In the genomic region with DNA sequence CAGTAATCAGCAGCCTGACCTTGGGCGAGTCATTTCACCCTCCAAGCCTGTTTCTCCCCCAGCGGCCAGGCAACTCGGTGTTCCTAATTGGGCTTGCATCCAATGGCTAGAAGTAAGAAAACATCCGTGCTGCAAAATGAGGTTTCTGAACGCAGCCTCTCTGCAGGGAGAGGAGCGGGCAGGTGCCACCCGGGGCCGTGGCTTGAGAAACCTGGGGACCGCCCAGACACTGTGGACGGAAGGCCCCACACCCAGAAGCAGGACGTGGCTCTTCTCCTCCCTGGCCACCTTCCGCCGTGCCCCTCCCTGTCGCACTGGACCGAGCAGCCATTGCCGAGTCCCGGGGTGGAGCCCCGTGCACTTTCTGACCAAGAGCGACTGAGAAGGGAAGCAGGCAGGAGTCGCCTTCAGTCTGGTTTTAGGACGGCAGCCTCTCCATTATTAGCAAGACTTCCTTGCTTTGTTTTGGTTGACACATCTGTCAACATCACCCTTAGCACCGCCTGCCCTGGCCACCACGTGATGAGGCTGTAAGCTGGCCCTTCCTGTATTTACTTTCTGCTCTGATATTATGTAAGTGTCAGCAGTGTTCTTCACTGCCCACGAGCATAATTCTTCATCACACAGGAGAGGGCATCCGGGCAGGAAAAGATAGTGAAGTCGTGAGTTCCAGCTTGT, we compare ENCODE assay signal across 1 cellular context.
TF ChIP-seq lines count a peak whose summit lies in the region.

No MANE protein-coding gene starts in this region.

TF ChIP-seq in HepG2, 621 proteins besides CTCF, POLR2A, EP300 and RAD21 (continued from another document and continues in another):
- TF ChIP-seq, protein P1, sequence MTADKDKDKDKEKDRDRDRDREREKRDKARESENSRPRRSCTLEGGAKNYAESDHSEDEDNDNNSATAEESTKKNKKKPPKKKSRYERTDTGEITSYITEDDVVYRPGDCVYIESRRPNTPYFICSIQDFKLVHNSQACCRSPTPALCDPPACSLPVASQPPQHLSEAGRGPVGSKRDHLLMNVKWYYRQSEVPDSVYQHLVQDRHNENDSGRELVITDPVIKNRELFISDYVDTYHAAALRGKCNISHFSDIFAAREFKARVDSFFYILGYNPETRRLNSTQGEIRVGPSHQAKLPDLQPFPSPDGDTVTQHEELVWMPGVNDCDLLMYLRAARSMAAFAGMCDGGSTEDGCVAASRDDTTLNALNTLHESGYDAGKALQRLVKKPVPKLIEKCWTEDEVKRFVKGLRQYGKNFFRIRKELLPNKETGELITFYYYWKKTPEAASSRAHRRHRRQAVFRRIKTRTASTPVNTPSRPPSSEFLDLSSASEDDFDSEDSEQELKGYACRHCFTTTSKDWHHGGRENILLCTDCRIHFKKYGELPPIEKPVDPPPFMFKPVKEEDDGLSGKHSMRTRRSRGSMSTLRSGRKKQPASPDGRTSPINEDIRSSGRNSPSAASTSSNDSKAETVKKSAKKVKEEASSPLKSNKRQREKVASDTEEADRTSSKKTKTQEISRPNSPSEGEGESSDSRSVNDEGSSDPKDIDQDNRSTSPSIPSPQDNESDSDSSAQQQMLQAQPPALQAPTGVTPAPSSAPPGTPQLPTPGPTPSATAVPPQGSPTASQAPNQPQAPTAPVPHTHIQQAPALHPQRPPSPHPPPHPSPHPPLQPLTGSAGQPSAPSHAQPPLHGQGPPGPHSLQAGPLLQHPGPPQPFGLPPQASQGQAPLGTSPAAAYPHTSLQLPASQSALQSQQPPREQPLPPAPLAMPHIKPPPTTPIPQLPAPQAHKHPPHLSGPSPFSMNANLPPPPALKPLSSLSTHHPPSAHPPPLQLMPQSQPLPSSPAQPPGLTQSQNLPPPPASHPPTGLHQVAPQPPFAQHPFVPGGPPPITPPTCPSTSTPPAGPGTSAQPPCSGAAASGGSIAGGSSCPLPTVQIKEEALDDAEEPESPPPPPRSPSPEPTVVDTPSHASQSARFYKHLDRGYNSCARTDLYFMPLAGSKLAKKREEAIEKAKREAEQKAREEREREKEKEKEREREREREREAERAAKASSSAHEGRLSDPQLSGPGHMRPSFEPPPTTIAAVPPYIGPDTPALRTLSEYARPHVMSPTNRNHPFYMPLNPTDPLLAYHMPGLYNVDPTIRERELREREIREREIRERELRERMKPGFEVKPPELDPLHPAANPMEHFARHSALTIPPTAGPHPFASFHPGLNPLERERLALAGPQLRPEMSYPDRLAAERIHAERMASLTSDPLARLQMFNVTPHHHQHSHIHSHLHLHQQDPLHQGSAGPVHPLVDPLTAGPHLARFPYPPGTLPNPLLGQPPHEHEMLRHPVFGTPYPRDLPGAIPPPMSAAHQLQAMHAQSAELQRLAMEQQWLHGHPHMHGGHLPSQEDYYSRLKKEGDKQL (CRISPR knock-in tag; IDR thresholded peaks at IDR 0.05; ENCODE audit: low read depth): 0 out of 2 replicates have a peak, but pooled peaks have one; percentile 41
- no peak for TF ChIP-seq HES4 (CRISPR knock-in tag; IDR thresholded peaks at IDR 0.05; ENCODE audit: borderline replicate concordance)
- TF ChIP-seq RXRB (CRISPR knock-in tag; IDR thresholded peaks at IDR 0.05; ENCODE audit: borderline replicate concordance): peak; percentile 88
- TF ChIP-seq ZNF282 (IDR thresholded peaks at IDR 0.05; ENCODE audit: partially characterized antibody): no peak
- no peak; the same call in 1 of the 2 replicates for TF ChIP-seq CEBPZ (IDR thresholded peaks at IDR 0.05; ENCODE audit: low read length)
- TF ChIP-seq SALL2 (CRISPR knock-in tag; IDR thresholded peaks at IDR 0.05): peak; percentile 15; the same call in 1 of the 2 replicates
- peak; percentile 79 for TF ChIP-seq ZC3H13 (CRISPR knock-in tag; IDR thresholded peaks at IDR 0.05)
- no peak for TF ChIP-seq ZNF720 (CRISPR knock-in tag; IDR thresholded peaks at IDR 0.05)
- TF ChIP-seq PHF20 (CRISPR knock-in tag; IDR thresholded peaks at IDR 0.05): no peak; the same call in 1 of the 2 replicates
- TF ChIP-seq FOSL2 (CRISPR knock-in tag; IDR thresholded peaks at IDR 0.05): peak; percentile 68; the same call in 1 of the 2 replicates
- TF ChIP-seq, protein P2, sequence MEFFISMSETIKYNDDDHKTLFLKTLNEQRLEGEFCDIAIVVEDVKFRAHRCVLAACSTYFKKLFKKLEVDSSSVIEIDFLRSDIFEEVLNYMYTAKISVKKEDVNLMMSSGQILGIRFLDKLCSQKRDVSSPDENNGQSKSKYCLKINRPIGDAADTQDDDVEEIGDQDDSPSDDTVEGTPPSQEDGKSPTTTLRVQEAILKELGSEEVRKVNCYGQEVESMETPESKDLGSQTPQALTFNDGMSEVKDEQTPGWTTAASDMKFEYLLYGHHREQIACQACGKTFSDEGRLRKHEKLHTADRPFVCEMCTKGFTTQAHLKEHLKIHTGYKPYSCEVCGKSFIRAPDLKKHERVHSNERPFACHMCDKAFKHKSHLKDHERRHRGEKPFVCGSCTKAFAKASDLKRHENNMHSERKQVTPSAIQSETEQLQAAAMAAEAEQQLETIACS (CRISPR knock-in tag; IDR thresholded peaks at IDR 0.05): no peak
- TF ChIP-seq PPARG (CRISPR knock-in tag; conservative IDR thresholded peaks at IDR 0.05): peak; percentile 69
- no peak for TF ChIP-seq NFATC3 (CRISPR knock-in tag; IDR thresholded peaks at IDR 0.05)
- no peak for TF ChIP-seq SATB2 (CRISPR knock-in tag; IDR thresholded peaks at IDR 0.05)
- TF ChIP-seq, protein P3, sequence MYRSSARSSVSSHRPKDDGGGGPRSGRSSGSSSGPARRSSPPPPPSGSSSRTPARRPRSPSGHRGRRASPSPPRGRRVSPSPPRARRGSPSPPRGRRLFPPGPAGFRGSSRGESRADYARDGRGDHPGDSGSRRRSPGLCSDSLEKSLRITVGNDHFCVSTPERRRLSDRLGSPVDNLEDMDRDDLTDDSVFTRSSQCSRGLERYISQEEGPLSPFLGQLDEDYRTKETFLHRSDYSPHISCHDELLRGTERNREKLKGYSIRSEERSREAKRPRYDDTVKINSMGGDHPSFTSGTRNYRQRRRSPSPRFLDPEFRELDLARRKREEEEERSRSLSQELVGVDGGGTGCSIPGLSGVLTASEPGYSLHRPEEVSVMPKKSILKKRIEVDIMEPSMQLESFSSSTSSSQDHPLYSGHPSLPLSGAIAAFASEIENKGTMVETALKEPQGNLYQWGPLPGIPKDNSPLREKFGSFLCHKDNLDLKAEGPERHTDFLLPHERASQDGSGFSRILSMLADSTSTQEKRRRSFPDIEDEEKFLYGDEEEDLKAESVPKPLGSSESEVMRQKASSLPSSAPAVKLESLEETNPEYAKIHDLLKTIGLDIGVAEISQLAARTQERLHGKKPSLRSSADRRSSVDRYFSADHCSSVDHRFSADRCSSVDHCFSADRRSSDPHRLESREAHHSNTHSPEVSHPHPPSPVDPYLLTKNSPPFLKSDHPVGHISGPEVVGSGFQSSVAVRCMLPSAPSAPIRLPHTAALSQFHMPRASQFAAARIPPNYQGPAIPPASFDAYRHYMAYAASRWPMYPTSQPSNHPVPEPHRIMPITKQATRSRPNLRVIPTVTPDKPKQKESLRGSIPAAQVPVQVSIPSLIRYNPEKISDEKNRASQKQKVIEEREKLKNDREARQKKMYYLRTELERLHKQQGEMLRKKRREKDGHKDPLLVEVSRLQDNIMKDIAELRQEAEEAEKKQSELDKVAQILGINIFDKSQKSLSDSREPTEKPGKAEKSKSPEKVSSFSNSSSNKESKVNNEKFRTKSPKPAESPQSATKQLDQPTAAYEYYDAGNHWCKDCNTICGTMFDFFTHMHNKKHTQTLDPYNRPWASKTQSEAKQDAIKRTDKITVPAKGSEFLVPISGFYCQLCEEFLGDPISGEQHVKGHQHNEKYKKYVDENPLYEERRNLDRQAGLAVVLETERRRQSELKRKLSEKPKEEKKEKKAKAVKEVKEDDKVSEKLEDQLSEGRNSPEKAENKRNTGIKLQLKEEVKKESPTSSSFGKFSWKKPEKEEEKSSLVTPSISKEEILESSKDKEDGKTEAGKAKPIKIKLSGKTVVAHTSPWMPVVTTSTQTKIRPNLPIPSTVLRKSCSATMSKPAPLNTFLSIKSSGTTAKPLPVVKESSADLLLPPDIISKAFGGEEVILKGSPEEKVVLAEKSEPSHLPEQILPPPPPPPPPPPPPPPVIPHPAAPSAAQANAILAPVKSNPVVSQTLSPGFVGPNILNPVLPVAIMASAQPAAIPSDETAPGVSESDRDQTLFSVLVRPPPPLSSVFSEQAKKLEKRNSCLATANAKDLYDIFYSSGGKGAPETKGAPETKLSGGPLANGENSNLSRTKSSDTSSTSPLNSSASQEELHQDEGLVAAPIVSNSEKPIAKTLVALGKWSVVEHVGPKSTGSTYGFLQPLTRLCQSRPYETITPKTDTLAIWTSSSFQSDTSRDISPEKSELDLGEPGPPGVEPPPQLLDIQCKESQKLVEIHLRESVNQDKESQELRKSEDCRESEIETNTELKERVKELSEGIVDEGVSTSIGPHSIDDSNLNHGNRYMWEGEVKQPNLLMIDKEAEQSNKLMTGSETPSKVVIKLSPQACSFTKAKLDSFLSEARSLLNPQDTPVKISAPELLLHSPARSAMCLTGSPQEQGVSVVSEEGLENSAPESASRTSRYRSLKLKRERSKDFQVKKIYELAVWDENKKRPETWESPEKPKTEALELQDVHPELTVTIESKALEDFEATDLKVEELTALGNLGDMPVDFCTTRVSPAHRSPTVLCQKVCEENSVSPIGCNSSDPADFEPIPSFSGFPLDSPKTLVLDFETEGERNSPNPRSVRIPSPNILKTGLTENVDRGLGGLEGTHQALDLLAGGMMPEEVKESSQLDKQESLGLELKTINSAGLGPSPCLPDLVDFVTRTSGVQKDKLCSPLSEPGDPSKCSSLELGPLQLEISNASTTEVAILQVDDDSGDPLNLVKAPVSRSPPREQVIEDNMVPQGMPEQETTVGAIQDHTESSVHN (CRISPR knock-in tag; IDR thresholded peaks at IDR 0.05): no peak
- no peak for TF ChIP-seq IKZF1 (IDR thresholded peaks at IDR 0.05)
- TF ChIP-seq ZNF24 (IDR thresholded peaks at IDR 0.05): no peak; the same call in 1 of the 2 replicates
- TF ChIP-seq ZFP1 (CRISPR knock-in tag; IDR thresholded peaks at IDR 0.05): no peak
- peak; percentile 100 for TF ChIP-seq SAP130 (CRISPR knock-in tag; IDR thresholded peaks at IDR 0.05; ENCODE audit: low read depth)
- TF ChIP-seq TBX2 (CRISPR knock-in tag; IDR thresholded peaks at IDR 0.05; ENCODE audit: borderline replicate concordance): peak; percentile 74; the same call in 1 of the 2 replicates
- no peak; the same call in 1 of the 2 replicates for TF ChIP-seq ZBTB21 (CRISPR knock-in tag; IDR thresholded peaks at IDR 0.05)
- TF ChIP-seq RBM39 (IDR thresholded peaks at IDR 0.05; ENCODE audit: low read depth, low read length, poor library complexity, severe bottlenecking): no peak
- TF ChIP-seq NBN (conservative IDR thresholded peaks at IDR 0.05): no peak
- TF ChIP-seq ZNF207 (IDR thresholded peaks at IDR 0.05; ENCODE audit: borderline replicate concordance): no peak
- no peak for TF ChIP-seq ZNF777 (CRISPR knock-in tag; IDR thresholded peaks at IDR 0.05)
- TF ChIP-seq SMC3 (IDR thresholded peaks at IDR 0.05; ENCODE audit: low read length): no peak
- TF ChIP-seq GZF1 (CRISPR knock-in tag; IDR thresholded peaks at IDR 0.05): no peak
- no peak for TF ChIP-seq FOXC1 (CRISPR knock-in tag; IDR thresholded peaks at IDR 0.05; ENCODE audit: borderline replicate concordance)
- TF ChIP-seq MAF1 (CRISPR knock-in tag; IDR thresholded peaks at IDR 0.05; ENCODE audit: borderline replicate concordance): no peak
- no peak for TF ChIP-seq ZBTB7B (CRISPR knock-in tag; IDR thresholded peaks at IDR 0.05)
- no peak for TF ChIP-seq ZNF703 (CRISPR knock-in tag; IDR thresholded peaks at IDR 0.05; ENCODE audit: borderline replicate concordance)
- TF ChIP-seq ZNF224 (CRISPR knock-in tag; IDR thresholded peaks at IDR 0.05): no peak
- TF ChIP-seq ZSCAN21 (CRISPR knock-in tag; IDR thresholded peaks at IDR 0.05; ENCODE audit: borderline replicate concordance): 0 out of 2 replicates have a peak, but pooled peaks have one; percentile 0
- no peak for TF ChIP-seq PAWR (CRISPR knock-in tag; IDR thresholded peaks at IDR 0.05; ENCODE audit: borderline replicate concordance)
- TF ChIP-seq PCBP2 (optimal IDR thresholded peaks at IDR 0.05; ENCODE audit: low read depth, low read length, poor library complexity, severe bottlenecking): no peak
- no peak; the same call in 1 of the 2 replicates for TF ChIP-seq KDM4B (CRISPR knock-in tag; IDR thresholded peaks at IDR 0.05)
- TF ChIP-seq KAT7 (CRISPR knock-in tag; IDR thresholded peaks at IDR 0.05; ENCODE audit: borderline replicate concordance): no peak
- TF ChIP-seq XBP1 (CRISPR knock-in tag; IDR thresholded peaks at IDR 0.05): no peak; the same call in 1 of the 2 replicates
- TF ChIP-seq ZFP36L2 (CRISPR knock-in tag; IDR thresholded peaks at IDR 0.05): no peak
- TF ChIP-seq RXRA (CRISPR knock-in tag; IDR thresholded peaks at IDR 0.05): peak; percentile 43; the same call in 1 of the 2 replicates
- TF ChIP-seq NR2C2 (CRISPR knock-in tag; IDR thresholded peaks at IDR 0.05; ENCODE audit: borderline replicate concordance): 0 out of 2 replicates have a peak, but pooled peaks have one; percentile 7
- TF ChIP-seq ZNF598 (CRISPR knock-in tag; IDR thresholded peaks at IDR 0.05; ENCODE audit: borderline replicate concordance): peak; percentile 89
- TF ChIP-seq PLSCR1 (CRISPR knock-in tag; IDR thresholded peaks at IDR 0.05; ENCODE audit: borderline replicate concordance): no peak
- no peak for TF ChIP-seq JUNB (CRISPR knock-in tag; IDR thresholded peaks at IDR 0.05; ENCODE audit: borderline replicate concordance)
- no peak for TF ChIP-seq CCDC6 (CRISPR knock-in tag; IDR thresholded peaks at IDR 0.05)
- TF ChIP-seq HNRNPUL1 (IDR thresholded peaks at IDR 0.05; ENCODE audit: low read depth, low read length): no peak
